Comparison of ENCODE assay signal across 8 cellular contexts in the genomic region with DNA sequence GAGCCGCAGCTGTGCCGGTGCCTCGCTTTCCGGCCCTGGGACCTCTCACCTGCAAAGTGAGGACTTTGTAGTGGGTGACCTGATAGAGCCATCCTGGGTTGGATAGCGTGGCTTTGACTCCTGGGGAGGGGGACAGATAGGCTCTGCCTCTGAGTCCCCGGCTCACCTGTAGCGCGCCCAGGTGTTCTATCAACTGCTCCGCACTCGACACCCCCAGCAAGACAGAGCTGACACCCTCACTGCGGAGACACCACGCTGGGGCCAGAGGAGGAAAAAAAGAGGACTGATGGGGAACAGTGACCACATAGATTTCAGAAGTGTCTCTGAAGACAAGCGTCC. TPM values are rescaled to one million over a fixed set of nuclear protein-coding genes. Genes with fewer than 3 reads are reported as not detected.
DNase-seq lines count a peak whose midpoint lies in the region; ATAC-seq and TF ChIP-seq lines count a peak whose summit lies in the region.

No MANE protein-coding gene starts in this region.

- H3K4me1 ChIP-seq in BLaER1 (peaks cover 37% of the 10 kb centered on the region), Panc1 (ENCODE audit: control insufficient read depth, insufficient read depth, low read length) (no peaks in the 10 kb centered on the region; the same call in 1 of the 2 replicates), neutrophil (ENCODE audit: control insufficient read depth in 1 of 2, insufficient read depth in 1 of 2, low read depth in 1 of 2, low read length in 1 of 2) (peaks cover 29% of the 10 kb centered on the region in 2 experiments)

- TF ChIP-seq CTCF in Panc1 (IDR thresholded peaks at IDR 0.05), result no peak
- no peak for TF ChIP-seq CTCF in neutrophil (IDR thresholded peaks at IDR 0.05)

- in situ Hi-C loops in Panc1 (cut with HindIII; ENCODE audit: low pct_unique_long_range_greater_than_20kb, low sequenced_read_pairs), result no loop called here

- no peaks in the 10 kb centered on the region for H3K9me3 ChIP-seq in BLaER1
- H3K9me3 ChIP-seq in Panc1 (ENCODE audit: control insufficient read depth, insufficient read depth, low read depth, low read length), result no peaks in the 10 kb centered on the region
- no peaks in the 10 kb centered on the region for H3K9me3 ChIP-seq in neutrophil

- no peaks in the 10 kb centered on the region for H4K20me1 ChIP-seq in BLaER1

- CTCF ChIA-PET in Panc1 (lab: Charles Lee), result no interaction called here

- H3K27me3 ChIP-seq in BLaER1, result no peaks in the 10 kb centered on the region
- H3K27me3 ChIP-seq in Panc1 (ENCODE audit: control insufficient read depth, insufficient read depth, low read length), result no peaks in the 10 kb centered on the region
- H3K27me3 ChIP-seq in neutrophil, result no peaks in the 10 kb centered on the region

- ATAC-seq in Panc1 (peak; percentile 31), esophagus mucosa (peak; percentile 14), GM21528 (IDR thresholded peaks at IDR 0.05; ENCODE audit: low FRiP score, unreplicated experiment) (no peak), GM18520 (IDR thresholded peaks at IDR 0.05; ENCODE audit: unreplicated experiment) (no peak), GM19455 (IDR thresholded peaks at IDR 0.05; ENCODE audit: unreplicated experiment) (no peak)

- peaks cover 6% of the 10 kb centered on the region; the same call in 1 of the 2 replicates for H3K36me3 ChIP-seq in BLaER1
- no peaks in the 10 kb centered on the region for H3K36me3 ChIP-seq in Panc1 (ENCODE audit: control insufficient read depth, insufficient read depth, low read length)
- H3K36me3 ChIP-seq in neutrophil, result peaks cover 27% of the 10 kb centered on the region

- POLR2A ChIA-PET in Panc1 (lab: Charles Lee), result no interaction called here

- H3K9ac ChIP-seq in BLaER1, result peak overlapping the region; percentile 69

- H3K4me3 ChIP-seq in BLaER1 (peak overlapping the region; percentile 63), Panc1 (ENCODE audit: low read depth in 2 of 2, low read length in 2 of 2) (peak overlapping the region; percentile 31 to 52; a peak in 3 of 4 replicates), neutrophil (ENCODE audit: low read depth in 1 of 2, low read length in 1 of 2) (peak overlapping the region; percentile 57 to 60)

- H3K4me2 ChIP-seq in BLaER1, result peak overlapping the region; percentile 98

- intact Hi-C loops in Panc1 (cut with micrococcal nuclease; ENCODE audit: unreplicated experiment), result no loop called here

- no TSS peak for BruUV-seq in Panc1 (replicated peaks; lab: Mats Ljungman, UMichigan)

- peak overlapping the region; percentile 67 for H3K27ac ChIP-seq in BLaER1
- H3K27ac ChIP-seq in Panc1 (ENCODE audit: low read length), result no peak overlapping the region
- H3K27ac ChIP-seq in neutrophil, result peak overlapping the region; percentile 40

- no peak for DNase-seq in Panc1 (ENCODE audit: low read depth, low spot score)
- DNase-seq in amygdala (lab: John Stamatoyannopoulos, UW), result no peak

RNA-seq across cellular contexts. Expression of gene KCNAB3, which starts 6.4 kb away (rescaled TPM):
- total RNA-seq in Panc1 (2021; ENCODE audit: unreplicated experiment) (3.5 TPM), esophagus mucosa (0.44 TPM)
- 1.2 TPM for polyA plus RNA-seq in Panc1 (2012; ENCODE audit: insufficient read length)

RNA-seq across cellular contexts. Expression of gene RNF227, which starts 7.2 kb away (rescaled TPM):
- 2.6 TPM for total RNA-seq in Panc1 (2021; ENCODE audit: unreplicated experiment)
- polyA plus RNA-seq in Panc1 (2012; ENCODE audit: insufficient read length), result 3.6 TPM
- 2.4 TPM for total RNA-seq in esophagus mucosa

RNA-seq across cellular contexts. Expression of gene TRAPPC1, which starts 8.5 kb away (rescaled TPM):
- total RNA-seq in Panc1 (2021; ENCODE audit: unreplicated experiment), result 154 TPM
- 244 TPM for polyA plus RNA-seq in Panc1 (2012; ENCODE audit: insufficient read length)
- 108 TPM for total RNA-seq in esophagus mucosa

RNA-seq across cellular contexts. Expression of gene CNTROB, which starts 8.7 kb away (rescaled TPM):
- total RNA-seq in Panc1 (2021; ENCODE audit: unreplicated experiment) (60.5 TPM), esophagus mucosa (15.4 TPM)
- 38.4 TPM for polyA plus RNA-seq in Panc1 (2012; ENCODE audit: insufficient read length)

RNA-seq across cellular contexts. Expression of gene CHD3, which starts 34.7 kb away (rescaled TPM):
- total RNA-seq in Panc1 (2021; ENCODE audit: unreplicated experiment) (84.6 TPM), esophagus mucosa (50.7 TPM)
- 113 TPM for polyA plus RNA-seq in Panc1 (2012; ENCODE audit: insufficient read length)

Comparison
In these comparisons a context has a peak if more than half of its experiments do, and no peak if none do; other contexts are left out.
1. ATAC-seq: peak in Panc1 (single experiment) and esophagus mucosa (single experiment); none in GM21528 (single experiment), GM18520 (single experiment) and GM19455 (single experiment).
2. Peak in every context shown above with its lines, with median percentiles within 50 percentile points of each other: H3K4me3 ChIP-seq.